ENCODE assay signal across 8 cellular contexts in genomic region chr16:50696575-50697420, GRCh38. TPM values are rescaled to one million over a fixed set of nuclear protein-coding genes. Genes with fewer than 3 reads are reported as not detected.
DNase-seq lines count a peak whose midpoint lies in the region; ATAC-seq, FAIRE-seq and TF ChIP-seq lines count a peak whose summit lies in the region.

No MANE protein-coding gene starts in this region.

- H3K27ac ChIP-seq in Peyer's patch, result peak overlapping the region in 3 of 4 donors; percentile 61 to 77 (median 69)

- H3K36me3 ChIP-seq in Peyer's patch (no peaks in the 10 kb centered on the region), bronchial epithelial cell (ENCODE audit: control insufficient read depth, insufficient read depth, low read length) (no peaks in the 10 kb centered on the region)

- CTCF ChIA-PET in activated naive CD4-positive, alpha-beta T cell treated with anti-CD3 and anti-CD28 coated beads for 36 hours (lab: Charles Lee), result interaction anchor here (1.1 to 2.1 kb wide), 5 partner anchors 12 to 28 kb away, joined by 3 to 7 read pairs (median 3); no protein-coding TSS in a partner anchor

- H3K4me3 ChIP-seq in Peyer's patch (no peak overlapping the region), bronchial epithelial cell (ENCODE audit: low read depth, low read length) (no peak overlapping the region)

- H3K4me3 Mint-ChIP-seq in activated naive CD4-positive, alpha-beta T cell treated with anti-CD3 and anti-CD28 coated beads for 36 hours, result no peak overlapping the region

- H3K9me3 Mint-ChIP-seq in activated naive CD4-positive, alpha-beta T cell treated with anti-CD3 and anti-CD28 coated beads for 36 hours, result no peaks in the 10 kb centered on the region

- FAIRE-seq in bronchial epithelial cell (lab: Jason Lieb, UNC), result peak; percentile 80

- peak; percentile 38 for ATAC-seq in HG02970 (IDR thresholded peaks at IDR 0.05; ENCODE audit: low FRiP score, unreplicated experiment)

- DNase-seq in activated naive CD4-positive, alpha-beta T cell treated with anti-CD3 and anti-CD28 coated beads for 36 hours, result peak; percentile 46
- no peak for DNase-seq in activated naive CD4-positive, alpha-beta T cell (lab: John Stamatoyannopoulos, UW)
- DNase-seq in Peyer's patch (peak; percentile 70 to 93 (median 79)), bronchial epithelial cell (ENCODE audit: low read depth) (peak; percentile 87), mucosa of gallbladder (ENCODE audit: low spot score) (peak; percentile 90), DMS79 (lab: John Stamatoyannopoulos, UW) (no peak), NCI-H2107 treated with DMSO at 0.1 percent for 48 hours (lab: John Stamatoyannopoulos, UW; ENCODE audit: unreplicated experiment) (no peak)

- peaks cover 73% of the 10 kb centered on the region for H3K4me1 Mint-ChIP-seq in activated naive CD4-positive, alpha-beta T cell treated with anti-CD3 and anti-CD28 coated beads for 36 hours (ENCODE audit: low read depth)

- H3K36me3 Mint-ChIP-seq in activated naive CD4-positive, alpha-beta T cell treated with anti-CD3 and anti-CD28 coated beads for 36 hours (ENCODE audit: low read depth), result no peaks in the 10 kb centered on the region

- H3K4me1 ChIP-seq in Peyer's patch, result peaks cover 7 to 38% (median 19%) of the 10 kb centered on the region in 4 donors

- no peaks in the 10 kb centered on the region for H3K27me3 Mint-ChIP-seq in activated naive CD4-positive, alpha-beta T cell treated with anti-CD3 and anti-CD28 coated beads for 36 hours (ENCODE audit: low read depth)

- H3K27me3 ChIP-seq in Peyer's patch, result no peaks in the 10 kb centered on the region
- no peaks in the 10 kb centered on the region for H3K27me3 ChIP-seq in bronchial epithelial cell (ENCODE audit: control insufficient read depth, insufficient read depth, low read length)

- no peaks in the 10 kb centered on the region for H3K9me3 ChIP-seq in Peyer's patch

- peak in 1 of 2 donors; percentile 7 for TF ChIP-seq POLR2A in Peyer's patch (IDR thresholded peaks at IDR 0.05)

- TF ChIP-seq CTCF in Peyer's patch (IDR thresholded peaks at IDR 0.05) (no peak), bronchial epithelial cell (IDR thresholded peaks at IDR 0.05; ENCODE audit: insufficient read depth, low read length, severe bottlenecking) (no peak)

- H3K27ac Mint-ChIP-seq in activated naive CD4-positive, alpha-beta T cell treated with anti-CD3 and anti-CD28 coated beads for 36 hours, result peak overlapping the region; percentile 34

- intact Hi-C loops in activated naive CD4-positive, alpha-beta T cell treated with anti-CD3 and anti-CD28 coated beads for 36 hours (cut with micrococcal nuclease), result loop anchor here (1.0 kb wide), 1 partner anchor 11 kb away; no protein-coding TSS in a partner anchor

RNA-seq across cellular contexts. Expression of gene NOD2, which starts 3.4 kb away (rescaled TPM):
- 1 to 10 TPM; 1.2 to 1.7 TPM for total RNA-seq in activated naive CD4-positive, alpha-beta T cell treated with anti-CD3 and anti-CD28 coated beads for 36 hours
- total RNA-seq in Peyer's patch, result 1 to 10 TPM in 2 of 4 donors, not detected in 2; 1.7 to 4.1 TPM
- total RNA-seq in bronchial epithelial cell, result 2.4 and 11.6 TPM in 2 replicates
- total RNA-seq in mucosa of gallbladder, result 1.5 TPM

RNA-seq across cellular contexts. Expression of gene SNX20, which starts 15.7 kb away (rescaled TPM):
- 10 to 100 TPM; 29.6 to 30.3 TPM for total RNA-seq in activated naive CD4-positive, alpha-beta T cell treated with anti-CD3 and anti-CD28 coated beads for 36 hours
- 10 to 100 TPM in 1 of 4 donors, 1 to 10 TPM in 3; 1.3 to 10.7 (median 2.3) TPM for total RNA-seq in Peyer's patch
- total RNA-seq in bronchial epithelial cell, result not detected in 2 replicates
- 4.2 TPM for total RNA-seq in mucosa of gallbladder

RNA-seq across cellular contexts. Expression of gene CYLD, which starts 45.1 kb away (rescaled TPM):
- 10 to 100 TPM; 70.8 to 71.9 TPM for total RNA-seq in activated naive CD4-positive, alpha-beta T cell treated with anti-CD3 and anti-CD28 coated beads for 36 hours
- total RNA-seq in Peyer's patch, result 10 to 100 TPM; 24.3 to 56.1 (median 30.0) TPM
- 27.9 and 39.7 TPM in 2 replicates for total RNA-seq in bronchial epithelial cell
- 38.5 TPM for total RNA-seq in mucosa of gallbladder

Comparison
In these comparisons a context has a peak if more than half of its experiments do, and no peak if none do; other contexts are left out.
1. DNase-seq: peak in activated naive CD4-positive, alpha-beta T cell treated with anti-CD3 and anti-CD28 coated beads for 36 hours (single experiment), Peyer's patch (3 of 3), bronchial epithelial cell (single experiment) and mucosa of gallbladder (single experiment); none in activated naive CD4-positive, alpha-beta T cell (0 of 4), DMS79 (single experiment) and NCI-H2107 treated with DMSO at 0.1 percent for 48 hours (single experiment).